ENCODE assay signal across 9 cellular contexts in genomic region chr3:52238193-52238760, GRCh38. TPM values are rescaled to one million over a fixed set of nuclear protein-coding genes. Genes with fewer than 3 reads are reported as not detected.
DNase-seq lines count a peak whose midpoint lies in the region; FAIRE-seq and TF ChIP-seq lines count a peak whose summit lies in the region.
"Had no signal": no experiment of that assay in that cellular context is flagged by ENCODE, and none has a peak within 500 bp of the region (broad histone marks: within the 10 kb centered on the region; RNA-seq: fewer than 3 reads in every experiment).

No MANE protein-coding gene starts in this region.

- H3K4me1 Mint-ChIP-seq in mesothelial cell of epicardium, result peaks cover 16% of the 10 kb centered on the region

- H3K4me3 ChIP-seq in bronchial epithelial cell (ENCODE audit: low read depth, low read length), result peak overlapping the region; percentile 94

- TF ChIP-seq CTCF in bronchial epithelial cell (IDR thresholded peaks at IDR 0.05; ENCODE audit: insufficient read depth, low read length, severe bottlenecking) (no peak), mesothelial cell of epicardium (IDR thresholded peaks at IDR 0.05; ENCODE audit: unreplicated experiment) (no peak)

- DNase-seq in DMS 273 (lab: John Stamatoyannopoulos, UW; ENCODE audit: unreplicated experiment) (peak; percentile 47), DMS 273 treated with DMSO at 0.1 percent for 48 hours (lab: John Stamatoyannopoulos, UW) (no peak), M059J (ENCODE audit: low read depth) (peak; percentile 30), bronchial epithelial cell (ENCODE audit: low read depth) (no peak), mesothelial cell of epicardium (ENCODE audit: low spot score in 2 of 2, unreplicated experiment in 2 of 2) (no peak), NCI-H2196 (lab: John Stamatoyannopoulos, UW; ENCODE audit: unreplicated experiment) (no peak), SKM-1 treated with dmso at 0.1 percent for 144 hours (lab: John Stamatoyannopoulos, UW; ENCODE audit: unreplicated experiment) (no peak), NCI-H1092 treated with DMSO at 0.1 percent for 48 hours (lab: John Stamatoyannopoulos, UW) (no peak)

- peak overlapping the region; percentile 93 for H3K4me3 Mint-ChIP-seq in mesothelial cell of epicardium

- no peaks in the 10 kb centered on the region for H3K36me3 Mint-ChIP-seq in mesothelial cell of epicardium

- no peaks in the 10 kb centered on the region for H3K27me3 Mint-ChIP-seq in mesothelial cell of epicardium (ENCODE audit: low read depth)

- no peaks in the 10 kb centered on the region for H3K27me3 ChIP-seq in bronchial epithelial cell (ENCODE audit: control insufficient read depth, insufficient read depth, low read length)

- FAIRE-seq in bronchial epithelial cell (lab: Jason Lieb, UNC), result peak; percentile 7
- FAIRE-seq: A204.1 had no signal

- no peaks in the 10 kb centered on the region for H3K9me3 Mint-ChIP-seq in mesothelial cell of epicardium

- H3K27ac Mint-ChIP-seq in mesothelial cell of epicardium, result peak overlapping the region; percentile 62

- H3K36me3 ChIP-seq in bronchial epithelial cell (ENCODE audit: control insufficient read depth, insufficient read depth, low read length), result peaks cover 11% of the 10 kb centered on the region

RNA-seq across cellular contexts. Expression of gene TWF2, which starts 0.7 kb away (rescaled TPM):
- 38.5 and 51.0 TPM in 2 replicates for total RNA-seq in M059J (2014; rRNA removed; shearing (Covaris generic))
- 47.6 and 57.7 TPM in 2 replicates for total RNA-seq in bronchial epithelial cell
- 26.6 to 30.6 TPM (median 28.7 TPM) in 3 replicates for total RNA-seq in mesothelial cell of epicardium

RNA-seq across cellular contexts. Expression of gene PPM1M, which starts 7.3 kb away (rescaled TPM):
- 1.9 and 4.6 TPM in 2 replicates for total RNA-seq in M059J (2014; rRNA removed; shearing (Covaris generic))
- total RNA-seq in bronchial epithelial cell, result 2.0 and 2.6 TPM in 2 replicates
- total RNA-seq in mesothelial cell of epicardium, result 10.6 to 11.8 TPM (median 11.6 TPM) in 3 replicates

RNA-seq across cellular contexts. Expression of gene TLR9, which starts 12.8 kb away (rescaled TPM):
- total RNA-seq in M059J (2014; rRNA removed; shearing (Covaris generic)), result not detected in 2 replicates
- total RNA-seq in bronchial epithelial cell, result not detected in 2 replicates
- total RNA-seq in mesothelial cell of epicardium, result 0.16 to 0.23 TPM in 2 of 3 replicates, not detected in the other

RNA-seq across cellular contexts. Expression of gene WDR82, which starts 40.2 kb away (rescaled TPM):
- 29.9 and 35.5 TPM in 2 replicates for total RNA-seq in M059J (2014; rRNA removed; shearing (Covaris generic))
- total RNA-seq in bronchial epithelial cell, result 61.3 and 67.7 TPM in 2 replicates
- total RNA-seq in mesothelial cell of epicardium, result 99.0 to 105 TPM (median 101 TPM) in 3 replicates

RNA-seq across cellular contexts. Expression of gene ALAS1, which starts 40.3 kb away (rescaled TPM):
- total RNA-seq in M059J (2014; rRNA removed; shearing (Covaris generic)), result 39.0 and 52.8 TPM in 2 replicates
- total RNA-seq in bronchial epithelial cell, result 32.1 and 66.7 TPM in 2 replicates
- total RNA-seq in mesothelial cell of epicardium, result 32.1 to 34.0 TPM (median 33.2 TPM) in 3 replicates

Comparison
In these comparisons a context has a peak if more than half of its experiments do, and no peak if none do; other contexts are left out.
1. DNase-seq: peak in DMS 273 (single experiment) and M059J (single experiment); none in DMS 273 treated with DMSO at 0.1 percent for 48 hours (single experiment), bronchial epithelial cell (single experiment), mesothelial cell of epicardium (0 of 2), NCI-H2196 (single experiment), SKM-1 treated with dmso at 0.1 percent for 144 hours (single experiment) and NCI-H1092 treated with DMSO at 0.1 percent for 48 hours (single experiment).